In genomic region chr2:75246441-75247167, GRCh38 we compare ENCODE assay signal across 27 cellular contexts. TPM values are rescaled to one million over a fixed set of nuclear protein-coding genes. Genes with fewer than 3 reads are reported as not detected.
"Had no signal": no experiment of that assay in that cellular context is flagged by ENCODE, and none has a peak within 500 bp of the region (broad histone marks: within the 10 kb centered on the region; RNA-seq: fewer than 3 reads in every experiment).

No MANE protein-coding gene starts in this region.

- H2AFZ ChIP-seq: hepatocyte, parathyroid adenoma had no signal

- H3K4me1 Mint-ChIP-seq: activated naive CD8-positive, alpha-beta T cell treated with anti-CD3 and anti-CD28 coated beads for 36 hours; endodermal cell; nephron; WTC11 had no signal

- DNase-seq: activated CD4-positive, alpha-beta T cell treated with anti-CD3 and anti-CD28 coated beads, Interleukin-2, amount 50 U/mL, for 4 hours; activated CD8-positive, alpha-beta memory T cell treated with anti-CD3 and anti-CD28 coated beads, Interleukin-2, amount 50 U/mL, for 48 hours; activated naive CD4-positive, alpha-beta T cell treated with Interleukin-2 at 50 U/mL for 16 hours; activated naive CD8-positive, alpha-beta T cell treated with anti-CD3 and anti-CD28 coated beads for 36 hours; activated T-cell treated with anti-CD3 and anti-CD28 coated beads, Interleukin-2, amount 50 U/mL, for 4 hours; amniotic stem cell; cerebellar nuclear complex; cortex of kidney; endodermal cell; foreskin melanocyte; left ventricle myocardium superior; mammary epithelial cell; right cardiac atrium; stimulated activated CD4-positive, alpha-beta T cell treated with anti-CD3 and anti-CD28 coated beads, Interleukin-12 subunit alpha, Interleukin-12 subunit beta, amount 100 ng/mL, for 4 hours; stimulated activated CD4-positive, alpha-beta T cell treated with anti-CD3 and anti-CD28 coated beads, Interleukin-4, amount 100 ng/mL, for 4 hours; stimulated activated naive CD8-positive, alpha-beta T cell treated with anti-CD3 and anti-CD28 coated beads, Interleukin-15, Interleukin-2, amounts not matched to agents 100 U/mL and 50 U/mL, for 24 hours; T-helper 9 cell; upper lobe of left lung had no signal

- H3K4me3 ChIP-seq: hepatocyte, upper lobe of left lung had no signal

- H3K36me3 ChIP-seq: upper lobe of left lung had no signal

- H3K27ac Mint-ChIP-seq: activated naive CD8-positive, alpha-beta T cell treated with anti-CD3 and anti-CD28 coated beads for 36 hours; endodermal cell; nephron; WTC11 had no signal

- H3K27ac ChIP-seq: hepatocyte, parathyroid adenoma, upper lobe of left lung had no signal

- H3K4me3 Mint-ChIP-seq: activated naive CD8-positive, alpha-beta T cell treated with anti-CD3 and anti-CD28 coated beads for 36 hours; activated T-cell treated with anti-CD3 and anti-CD28 coated beads, Interleukin-2, amount 50 U/mL, for 4 hours; endodermal cell; nephron; WTC11 had no signal

- H3K4me1 ChIP-seq: parathyroid adenoma, upper lobe of left lung had no signal

- H3K36me3 Mint-ChIP-seq: activated naive CD8-positive, alpha-beta T cell treated with anti-CD3 and anti-CD28 coated beads for 36 hours had no signal

- H3K79me2 ChIP-seq: hepatocyte, parathyroid adenoma had no signal

- ATAC-seq: activated T-cell treated with anti-CD3 and anti-CD28 coated beads, Interleukin-2, amount 50 U/mL, for 4 hours; left ventricle myocardium superior; right cardiac atrium; stimulated activated naive CD8-positive, alpha-beta T cell treated with anti-CD3 and anti-CD28 coated beads, Interleukin-15, Interleukin-2, amounts not matched to agents 100 U/mL and 50 U/mL, for 24 hours; WTC11 had no signal

- FAIRE-seq: islet of Langerhans had no signal

- H3K27me3 Mint-ChIP-seq: activated naive CD8-positive, alpha-beta T cell treated with anti-CD3 and anti-CD28 coated beads for 36 hours had no signal

- H3K4me2 ChIP-seq: hepatocyte had no signal

- H3K27me3 ChIP-seq: hepatocyte, upper lobe of left lung had no signal

RNA-seq across cellular contexts. Expression of gene TACR1, which starts 47.3 kb away (rescaled TPM):
- total RNA-seq: activated CD8-positive, alpha-beta memory T cell treated with anti-CD3 and anti-CD28 coated beads for 36 hours; activated naive CD8-positive, alpha-beta T cell treated with anti-CD3 and anti-CD28 coated beads for 36 hours; activated T-cell treated with anti-CD3 and anti-CD28 coated beads, Interleukin-2, amount 50 U/mL, for 4 hours; mammary epithelial cell; myocyte; pulmonary artery endothelial cell; T-helper 1 cell treated with Interleukin-12 subunit alpha and Interleukin-12 subunit beta and Interleukin-4 antibody, amounts not matched to agents 30 ng/mL and 1 ng/mL, for 36 hours had no signal
- polyA plus RNA-seq: mammary epithelial cell had no signal
